ENCODE assay signal across 26 cellular contexts in genomic region chr13:86792153-86792651, GRCh38.
"Had no signal": no experiment of that assay in that cellular context is flagged by ENCODE, and none has a peak within 500 bp of the region (broad histone marks: within the 10 kb centered on the region; RNA-seq: fewer than 3 reads in every experiment).

No MANE protein-coding gene starts in this region.

- H3K4me1 Mint-ChIP-seq: central memory CD8-positive, alpha-beta T cell; stimulated activated memory B cell treated with anti-CD40 and anti-IgM and Interleukin-4, amounts not matched to agents 10 μg/mL and 1 μg/mL and 100 μg/mL, for 72 hours had no signal

- H3K4me3 Mint-ChIP-seq: activated CD8-positive, alpha-beta T cell treated with anti-CD3 and anti-CD28 coated beads, Interleukin-2, amount 10 ng/mL, durations not matched to agents 7 days and 5 days; activated naive CD8-positive, alpha-beta T cell; central memory CD8-positive, alpha-beta T cell; stimulated activated memory B cell treated with anti-CD40 and anti-IgM and Interleukin-4, amounts not matched to agents 10 μg/mL and 1 μg/mL and 100 μg/mL, for 72 hours; type B pancreatic cell had no signal

- H3K9me3 ChIP-seq: colonic mucosa, sigmoid colon had no signal

- DNase-seq: activated CD4-positive, alpha-beta T cell treated with anti-CD3 and anti-CD28 coated beads for 1 hour; activated CD4-positive, alpha-beta T cell treated with anti-CD3 and anti-CD28 coated beads, Interleukin-2, amount 50 U/mL, for 1 hour; activated CD8-positive, alpha-beta T cell treated with anti-CD3 and anti-CD28 coated beads, Interleukin-2, amount 10 ng/mL, durations not matched to agents 7 days and 5 days; activated naive CD4-positive, alpha-beta T cell; activated T-cell treated with anti-CD3 and anti-CD28 coated beads, Interleukin-2, amount 50 U/mL, for 1 hour; amniotic stem cell; colonic mucosa; dorsolateral prefrontal cortex; esophagus squamous epithelium; head of caudate nucleus; hypothalamus; left colon; mesenchymal stem cell; occipital lobe; sigmoid colon; stimulated activated CD4-positive, alpha-beta T cell treated with anti-CD3 and anti-CD28 coated beads, Interleukin-15, amount 100 ng/mL, for 24 hours had no signal

- H3K4me3 ChIP-seq: breast epithelium, colonic mucosa, dorsolateral prefrontal cortex, esophagus squamous epithelium, gastroesophageal sphincter, sigmoid colon, smooth muscle cell, thoracic aorta had no signal

- H3K27me3 Mint-ChIP-seq: activated naive CD8-positive, alpha-beta T cell; central memory CD8-positive, alpha-beta T cell; stimulated activated memory B cell treated with anti-CD40 and anti-IgM and Interleukin-4, amounts not matched to agents 10 μg/mL and 1 μg/mL and 100 μg/mL, for 72 hours; type B pancreatic cell had no signal

- H3K36me3 ChIP-seq: breast epithelium, colonic mucosa, esophagus squamous epithelium, gastroesophageal sphincter, sigmoid colon, thoracic aorta had no signal

- FAIRE-seq: islet of Langerhans had no signal

- H3K27ac ChIP-seq: breast epithelium, colonic mucosa, dorsolateral prefrontal cortex, esophagus squamous epithelium, gastroesophageal sphincter, sigmoid colon, thoracic aorta, VCaP had no signal

- H3K27me3 ChIP-seq: breast epithelium, colonic mucosa, dorsolateral prefrontal cortex, esophagus squamous epithelium, gastroesophageal sphincter, sigmoid colon had no signal

- H3K27ac Mint-ChIP-seq: activated CD8-positive, alpha-beta T cell treated with anti-CD3 and anti-CD28 coated beads, Interleukin-2, amount 10 ng/mL, durations not matched to agents 7 days and 5 days; activated naive CD8-positive, alpha-beta T cell; stimulated activated memory B cell treated with anti-CD40 and anti-IgM and Interleukin-4, amounts not matched to agents 10 μg/mL and 1 μg/mL and 100 μg/mL, for 72 hours; type B pancreatic cell had no signal

- ATAC-seq: activated CD8-positive, alpha-beta T cell treated with anti-CD3 and anti-CD28 coated beads, Interleukin-2, amount 10 ng/mL, durations not matched to agents 7 days and 5 days; gastroesophageal sphincter; left colon; stimulated activated memory B cell treated with anti-CD40 and anti-IgM and Interleukin-4, amounts not matched to agents 10 μg/mL and 1 μg/mL and 100 μg/mL, for 72 hours had no signal

- H3K4me1 ChIP-seq: breast epithelium, colonic mucosa, esophagus squamous epithelium, gastroesophageal sphincter, sigmoid colon had no signal

- H3K36me3 Mint-ChIP-seq: activated naive CD8-positive, alpha-beta T cell; stimulated activated memory B cell treated with anti-CD40 and anti-IgM and Interleukin-4, amounts not matched to agents 10 μg/mL and 1 μg/mL and 100 μg/mL, for 72 hours; type B pancreatic cell had no signal

- H3K4me2 ChIP-seq: smooth muscle cell had no signal
